In the genomic region with DNA sequence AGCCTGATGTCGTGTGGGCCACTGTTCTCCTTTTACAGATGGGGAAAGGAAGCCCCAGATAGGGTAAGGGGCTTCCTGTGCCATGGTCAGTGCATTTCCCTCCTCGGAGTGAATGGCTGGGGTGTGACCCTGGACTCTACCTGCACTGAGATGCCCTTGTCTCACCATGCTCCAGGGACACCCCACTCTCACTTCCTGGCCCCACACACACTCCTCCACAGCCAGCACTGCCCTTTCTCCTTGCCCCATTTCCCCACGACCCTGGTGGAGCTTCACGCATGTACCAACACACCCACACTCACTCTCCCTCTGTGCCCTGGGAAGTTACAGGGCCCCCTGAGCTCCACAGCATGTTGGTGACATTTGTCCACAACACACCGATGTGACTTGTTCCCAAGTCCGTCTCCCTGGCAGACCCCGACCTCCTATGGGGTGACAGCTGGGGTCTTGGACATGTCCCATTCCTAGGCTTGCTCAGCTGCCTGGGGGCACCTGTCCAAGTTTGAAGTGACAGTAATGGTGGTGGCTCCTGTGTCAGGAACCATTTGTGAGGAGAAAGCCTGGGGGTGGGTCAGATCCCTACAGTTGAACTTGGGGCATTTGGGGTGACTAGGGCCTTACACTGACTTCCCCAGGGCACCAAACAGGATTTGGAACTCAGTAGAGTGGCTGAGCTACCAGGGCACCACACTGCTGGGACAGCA, we compare ENCODE assay signal across 14 cellular contexts. TPM values are rescaled to one million over a fixed set of nuclear protein-coding genes. Genes with fewer than 3 reads are reported as not detected.
DNase-seq lines count a peak whose midpoint lies in the region; ATAC-seq, FAIRE-seq and TF ChIP-seq lines count a peak whose summit lies in the region.
"Had no signal": no experiment of that assay in that cellular context is flagged by ENCODE, and none has a peak within 500 bp of the region (broad histone marks: within the 10 kb centered on the region; RNA-seq: fewer than 3 reads in every experiment).

No MANE protein-coding gene starts in this region.

- peak overlapping the region in 4 of 11 experiments; percentile 1 to 81 (median 70); a peak in 8 of 22 replicates for H3K9ac ChIP-seq in BLaER1 treated with 17β-estradiol and CSF1 and Interleukin-3, amounts not matched to agents 10 nM and 100 nM
- H3K9ac ChIP-seq in OCI-LY3 (ENCODE audit: low read length): peak overlapping the region; percentile 38; the same call in 1 of the 2 replicates

- no peak for TF ChIP-seq EP300 in gastroesophageal sphincter (IDR thresholded peaks at IDR 0.05)

- H3K4me2 ChIP-seq in BLaER1 treated with 17β-estradiol and CSF1 and Interleukin-3, amounts not matched to agents 10 nM and 100 nM: peak overlapping the region in 6 of 11 experiments; percentile 66 to 93 (median 90); a peak in 11 of 22 replicates
- no peak overlapping the region for H3K4me2 ChIP-seq in OCI-LY3 (ENCODE audit: low read length)

- H3K36me3 ChIP-seq in BLaER1 treated with 17β-estradiol and CSF1 and Interleukin-3, amounts not matched to agents 10 nM and 100 nM: peaks cover 0 to 27% (median 0%) of the 10 kb centered on the region in 11 experiments; a peak in 4 of 22 replicates
- H3K36me3 ChIP-seq in OCI-LY3 (replicated peaks; ENCODE audit: low read depth, low read length): no peaks in the 10 kb centered on the region
- H3K36me3 ChIP-seq in gastroesophageal sphincter: peaks cover 0 to 4% of the 10 kb centered on the region in 2 donors
- H3K36me3 ChIP-seq in pancreas: no peaks in the 10 kb centered on the region
- H3K36me3 ChIP-seq: prostate gland had no signal

- no peak overlapping the region; the same call in 1 of the 2 replicates for H2AFZ ChIP-seq in OCI-LY3 (ENCODE audit: low read depth, low read length)

- no peak for DNase-seq in pancreas
- no peak for DNase-seq in SKM-1 treated with dmso at 0.1 percent for 144 hours (lab: John Stamatoyannopoulos, UW; ENCODE audit: unreplicated experiment)
- no peak for DNase-seq in amygdala (lab: John Stamatoyannopoulos, UW)
- no peak for DNase-seq in RPMI8226
- DNase-seq: activated CD8-positive, alpha-beta memory T cell treated with anti-CD3 and anti-CD28 coated beads for 24 hours; CD4-positive, CD25-positive, alpha-beta regulatory T cell; GF-D8; stimulated activated naive CD8-positive, alpha-beta T cell treated with anti-CD3 and anti-CD28 coated beads, Interleukin-15, amount 100 ng/mL, for 72 hours had no signal

- TF ChIP-seq CTCF in OCI-LY3 (IDR thresholded peaks at IDR 0.05; ENCODE audit: low read depth, low read length) (no peak), gastroesophageal sphincter (IDR thresholded peaks at IDR 0.05) (no peak), pancreas (IDR thresholded peaks at IDR 0.05) (no peak)

- no peaks in the 10 kb centered on the region for H4K20me1 ChIP-seq in BLaER1 treated with 17β-estradiol and CSF1 and Interleukin-3, amounts not matched to agents 10 nM and 100 nM
- no peaks in the 10 kb centered on the region for H4K20me1 ChIP-seq in OCI-LY3 (ENCODE audit: insufficient read depth, low read length)

- intact Hi-C loops in pancreas (cut with DNase I): no loop called here

- TF ChIP-seq POLR2A in gastroesophageal sphincter (IDR thresholded peaks at IDR 0.05): no peak

- H3K27me3 ChIP-seq in BLaER1 treated with 17β-estradiol and CSF1 and Interleukin-3, amounts not matched to agents 10 nM and 100 nM: no peaks in the 10 kb centered on the region
- H3K27me3 ChIP-seq in OCI-LY3 (ENCODE audit: low read depth, low read length) (no peaks in the 10 kb centered on the region), gastroesophageal sphincter (no peaks in the 10 kb centered on the region), pancreas (no peaks in the 10 kb centered on the region)

- ATAC-seq in gastroesophageal sphincter (no peak), pancreas (no peak), GM21529 (IDR thresholded peaks at IDR 0.05; ENCODE audit: unreplicated experiment) (no peak)
- ATAC-seq: K562; stimulated activated naive CD8-positive, alpha-beta T cell treated with anti-CD3 and anti-CD28 coated beads, Interleukin-15, amount 100 ng/mL, for 72 hours had no signal

- H3K79me2 ChIP-seq in OCI-LY3 (ENCODE audit: low read length): no peaks in the 10 kb centered on the region

- no peaks in the 10 kb centered on the region for H3K9me3 ChIP-seq in BLaER1 treated with 17β-estradiol and CSF1 and Interleukin-3, amounts not matched to agents 10 nM and 100 nM (replicated peaks in 1 of 11)
- H3K9me3 ChIP-seq in OCI-LY3 (ENCODE audit: insufficient read depth, low read length) (no peaks in the 10 kb centered on the region), gastroesophageal sphincter (no peaks in the 10 kb centered on the region), pancreas (no peaks in the 10 kb centered on the region)
- H3K9me3 ChIP-seq: prostate gland had no signal

- 53% methylated on average over 4 of the region's 7 CpGs; no CpG with 5 or more reads in 1 of the 2 donors for WGBS in gastroesophageal sphincter (ENCODE audit: low coverage in 1 of 2), 2 donors
- 70 to 79% methylated on average over 7 of the region's 7 CpGs for WGBS in pancreas, 2 donors

- H3K4me3 ChIP-seq in BLaER1 treated with 17β-estradiol and CSF1 and Interleukin-3, amounts not matched to agents 10 nM and 100 nM: no peak overlapping the region
- H3K4me3 ChIP-seq in OCI-LY3 (ENCODE audit: low read length): no peak overlapping the region
- H3K4me3 ChIP-seq in gastroesophageal sphincter: no peak overlapping the region
- no peak overlapping the region for H3K4me3 ChIP-seq in pancreas
- H3K4me3 ChIP-seq: K562, prostate gland had no signal

- H3K27ac ChIP-seq in BLaER1 treated with 17β-estradiol and CSF1 and Interleukin-3, amounts not matched to agents 10 nM and 100 nM: peak overlapping the region in 9 of 11 experiments; percentile 8 to 94 (median 83); a peak in 14 of 22 replicates
- H3K27ac ChIP-seq in OCI-LY3 (ENCODE audit: low read length) (no peak overlapping the region), gastroesophageal sphincter (peak overlapping the region in 3 of 4 donors; percentile 29 to 62 (median 58)), pancreas (peak overlapping the region in 3 of 4 donors; percentile 22 to 77 (median 70))
- H3K27ac ChIP-seq: prostate gland had no signal

- H3K4me1 ChIP-seq in BLaER1 treated with 17β-estradiol and CSF1 and Interleukin-3, amounts not matched to agents 10 nM and 100 nM: peaks cover 9 to 93% (median 79%) of the 10 kb centered on the region in 10 experiments; a peak in 18 of 20 replicates
- H3K4me1 ChIP-seq in OCI-LY3 (ENCODE audit: low read length) (peaks cover 16% of the 10 kb centered on the region), gastroesophageal sphincter (peaks cover 0 to 25% (median 10%) of the 10 kb centered on the region in 3 donors), pancreas (peaks cover 0 to 15% (median 0%) of the 10 kb centered on the region in 3 donors)
- H3K4me1 ChIP-seq: prostate gland had no signal

- no peak for FAIRE-seq in pancreas (lab: Jason Lieb, UNC)
- FAIRE-seq: K562 had no signal

RNA-seq across cellular contexts. Expression of gene PECAM1, which starts 47.4 kb away (rescaled TPM):
- total RNA-seq in gastroesophageal sphincter (100 to 1,000 TPM in 2 of 4 donors, 10 to 100 TPM in 2; 33.8 to 219 (median 104) TPM), pancreas (10 to 100 TPM; 14.5 to 54.8 (median 28.7) TPM)
- 10 to 100 TPM in 1 of 2 donors, 1 to 10 TPM in 1; 8.0 to 15.1 TPM for polyA plus RNA-seq in pancreas
